ENCODE assay signal across 8 cellular contexts in genomic region chr5:2017540-2018389, GRCh38.
DNase-seq lines count a peak whose midpoint lies in the region; ATAC-seq and TF ChIP-seq lines count a peak whose summit lies in the region.

No MANE protein-coding gene starts in this region.

- intact Hi-C loops in heart left ventricle (cut with DNase I) (loop anchor here in 1 of 10 donors (10.0 kb wide), 2 partner anchors 133 to 213 kb away; partner anchors contain the start of genes IRX4 and NDUFS6), left cardiac atrium (cut with DNase I) (no loop called here), transverse colon (cut with DNase I; ENCODE audit: low total_unique reads) (no loop called here)

- DNase-seq in heart left ventricle (no peak), left cardiac atrium (no peak), NCI-H1694 (lab: John Stamatoyannopoulos, UW) (peak; percentile 17), ecto neural progenitor cell (ENCODE audit: low spot score) (peak; percentile 45), transverse colon (no peak), NCI-H128 (lab: John Stamatoyannopoulos, UW; ENCODE audit: unreplicated experiment) (no peak)
- DNase-seq in central memory CD4-positive, alpha-beta T cell: no peak

- ATAC-seq in heart left ventricle: no peak
- no peak for ATAC-seq in left cardiac atrium
- ATAC-seq in GM19328 (IDR thresholded peaks at IDR 0.05; ENCODE audit: unreplicated experiment): no peak

- TF ChIP-seq POLR2A in heart left ventricle (IDR thresholded peaks at IDR 0.05) (no peak), transverse colon (IDR thresholded peaks at IDR 0.05) (no peak)

- peak in 8 of 12 donors; percentile 12 to 43 (median 26) for TF ChIP-seq CTCF in heart left ventricle (IDR thresholded peaks at IDR 0.05)
- TF ChIP-seq CTCF in transverse colon (IDR thresholded peaks at IDR 0.05): peak; percentile 14 to 31 (median 29)

- in situ Hi-C loops in transverse colon (cut with MboI; ENCODE audit: low pct_ligation_motif_present in 1 of 4, low pct_unique_long_range_greater_than_20kb in 1 of 4, low sequenced_read_pairs in 3 of 4): loop anchor here in 3 of 4 donors (25.0 kb wide), 2 partner anchors 255 to 280 kb away; no protein-coding TSS in a partner anchor

- 80 to 84% (median 82%) methylated on average over 20 of the region's 20 CpGs for WGBS in heart left ventricle, 4 donors
- 78 to 83% methylated on average over 5 to 20 of the region's 20 CpGs for WGBS in transverse colon (ENCODE audit: low coverage in 1 of 2), 2 donors

- H3K4me3 ChIP-seq in heart left ventricle (no peak overlapping the region), transverse colon (no peak overlapping the region)

- H3K36me3 ChIP-seq in heart left ventricle: no peaks in the 10 kb centered on the region
- H3K36me3 ChIP-seq in transverse colon: no peaks in the 10 kb centered on the region

- no peaks in the 10 kb centered on the region for H3K9me3 ChIP-seq in heart left ventricle
- no peaks in the 10 kb centered on the region for H3K9me3 ChIP-seq in transverse colon

- H3K4me1 ChIP-seq in heart left ventricle: peaks cover 0 to 7% (median 0%) of the 10 kb centered on the region in 12 donors
- no peaks in the 10 kb centered on the region for H3K4me1 ChIP-seq in transverse colon

- H3K27ac ChIP-seq in heart left ventricle (no peak overlapping the region), transverse colon (no peak overlapping the region)

- H3K27me3 ChIP-seq in heart left ventricle (peaks cover 0 to 4% (median 0%) of the 10 kb centered on the region in 9 donors), transverse colon (no peaks in the 10 kb centered on the region)

- no peak for TF ChIP-seq EP300 in transverse colon (IDR thresholded peaks at IDR 0.05; ENCODE audit: low read depth)

Comparison
In these comparisons a context has a peak if more than half of its experiments do, and no peak if none do; other contexts are left out.
1. DNase-seq: peak in NCI-H1694 (single experiment) and ecto neural progenitor cell (single experiment); none in heart left ventricle (0 of 5), left cardiac atrium (single experiment), transverse colon (single experiment), central memory CD4-positive, alpha-beta T cell (single experiment) and NCI-H128 (single experiment).